In genomic region chr9:129885670-129886106, GRCh38 we compare ENCODE assay signal across 1 cellular context.
TF ChIP-seq lines count a peak whose summit lies in the region.

No MANE protein-coding gene starts in this region.

TF ChIP-seq in HepG2, 621 proteins besides CTCF, POLR2A, EP300 and RAD21 (continued from another document and continues in another):
- TF ChIP-seq KAT8 (CRISPR knock-in tag; IDR thresholded peaks at IDR 0.05) (peak; percentile 68; the same call in 1 of the 2 replicates), ZNF839 (CRISPR knock-in tag; IDR thresholded peaks at IDR 0.05; ENCODE audit: borderline replicate concordance) (no peak), ZNF260 (CRISPR knock-in tag; IDR thresholded peaks at IDR 0.05; ENCODE audit: borderline replicate concordance, low read depth) (no peak), ATF3 (CRISPR knock-in tag; IDR thresholded peaks at IDR 0.05) (0 out of 2 replicates have a peak, but pooled peaks have one; percentile 20), GATA4 (IDR thresholded peaks at IDR 0.05; ENCODE audit: borderline replicate concordance, low read depth) (no peak), ZNF264 (CRISPR knock-in tag; IDR thresholded peaks at IDR 0.05) (no peak), ZEB1 (IDR thresholded peaks at IDR 0.05; ENCODE audit: insufficient replicate concordance, low read depth) (no peak), HDAC1 (CRISPR knock-in tag; IDR thresholded peaks at IDR 0.05) (peak; percentile 48), ETV5 (CRISPR knock-in tag; IDR thresholded peaks at IDR 0.05; ENCODE audit: borderline replicate concordance) (peak; percentile 36; the same call in 1 of the 2 replicates), ZBTB7A (CRISPR knock-in tag; IDR thresholded peaks at IDR 0.05) (no peak), ZNF552 (CRISPR knock-in tag; IDR thresholded peaks at IDR 0.05; ENCODE audit: borderline replicate concordance) (peak; percentile 25; the same call in 1 of the 2 replicates), ESRRA (CRISPR knock-in tag; IDR thresholded peaks at IDR 0.05; ENCODE audit: low read depth) (no peak; the same call in 1 of the 2 replicates), ERF (CRISPR knock-in tag; IDR thresholded peaks at IDR 0.05) (0 out of 2 replicates have a peak, but pooled peaks have one; percentile 64), TEAD3 (CRISPR knock-in tag; optimal IDR thresholded peaks at IDR 0.05; ENCODE audit: borderline replicate concordance) (peak; percentile 53), ZNF333 (CRISPR knock-in tag; IDR thresholded peaks at IDR 0.05; ENCODE audit: borderline replicate concordance) (no peak), ZBTB7B (CRISPR knock-in tag; IDR thresholded peaks at IDR 0.05) (peak; percentile 43; the same call in 1 of the 2 replicates), MAFG (CRISPR knock-in tag; IDR thresholded peaks at IDR 0.05) (no peak), ARNTL (CRISPR knock-in tag; IDR thresholded peaks at IDR 0.05) (peak; percentile 58), RELA (CRISPR knock-in tag; IDR thresholded peaks at IDR 0.05) (no peak), HOXA7 (CRISPR knock-in tag; IDR thresholded peaks at IDR 0.05) (no peak), MXI1 (IDR thresholded peaks at IDR 0.05; ENCODE audit: borderline replicate concordance, low read depth, low read length) (peak; percentile 66; the same call in 1 of the 3 replicates), KDM5B (CRISPR knock-in tag; IDR thresholded peaks at IDR 0.05; ENCODE audit: borderline replicate concordance) (0 out of 2 replicates have a peak, but pooled peaks have one; percentile 42), ZFY (CRISPR knock-in tag; IDR thresholded peaks at IDR 0.05) (no peak; the same call in 1 of the 2 replicates), RARG (CRISPR knock-in tag; IDR thresholded peaks at IDR 0.05; ENCODE audit: low read depth) (no peak), NCOA5 (CRISPR knock-in tag; IDR thresholded peaks at IDR 0.05) (no peak), SNAI1 (CRISPR knock-in tag; IDR thresholded peaks at IDR 0.05; ENCODE audit: borderline replicate concordance) (no peak), MED1 (CRISPR knock-in tag; IDR thresholded peaks at IDR 0.05) (peak; percentile 25; the same call in 1 of the 2 replicates), HNRNPLL (IDR thresholded peaks at IDR 0.05; ENCODE audit: low read depth, low read length, poor library complexity, severe bottlenecking) (peak; percentile 69), ZBTB33 (CRISPR knock-in tag; IDR thresholded peaks at IDR 0.05) (peak; percentile 70), U2AF1 (optimal IDR thresholded peaks at IDR 0.05; ENCODE audit: low read depth, low read length) (no peak), ARID5B (CRISPR knock-in tag; IDR thresholded peaks at IDR 0.05) (peak; percentile 64), ZSCAN20 (CRISPR knock-in tag; IDR thresholded peaks at IDR 0.05; ENCODE audit: borderline replicate concordance) (no peak), AGO2 (optimal IDR thresholded peaks at IDR 0.05; ENCODE audit: low read depth, low read length) (peak; percentile 63)
- TF ChIP-seq, protein P1, sequence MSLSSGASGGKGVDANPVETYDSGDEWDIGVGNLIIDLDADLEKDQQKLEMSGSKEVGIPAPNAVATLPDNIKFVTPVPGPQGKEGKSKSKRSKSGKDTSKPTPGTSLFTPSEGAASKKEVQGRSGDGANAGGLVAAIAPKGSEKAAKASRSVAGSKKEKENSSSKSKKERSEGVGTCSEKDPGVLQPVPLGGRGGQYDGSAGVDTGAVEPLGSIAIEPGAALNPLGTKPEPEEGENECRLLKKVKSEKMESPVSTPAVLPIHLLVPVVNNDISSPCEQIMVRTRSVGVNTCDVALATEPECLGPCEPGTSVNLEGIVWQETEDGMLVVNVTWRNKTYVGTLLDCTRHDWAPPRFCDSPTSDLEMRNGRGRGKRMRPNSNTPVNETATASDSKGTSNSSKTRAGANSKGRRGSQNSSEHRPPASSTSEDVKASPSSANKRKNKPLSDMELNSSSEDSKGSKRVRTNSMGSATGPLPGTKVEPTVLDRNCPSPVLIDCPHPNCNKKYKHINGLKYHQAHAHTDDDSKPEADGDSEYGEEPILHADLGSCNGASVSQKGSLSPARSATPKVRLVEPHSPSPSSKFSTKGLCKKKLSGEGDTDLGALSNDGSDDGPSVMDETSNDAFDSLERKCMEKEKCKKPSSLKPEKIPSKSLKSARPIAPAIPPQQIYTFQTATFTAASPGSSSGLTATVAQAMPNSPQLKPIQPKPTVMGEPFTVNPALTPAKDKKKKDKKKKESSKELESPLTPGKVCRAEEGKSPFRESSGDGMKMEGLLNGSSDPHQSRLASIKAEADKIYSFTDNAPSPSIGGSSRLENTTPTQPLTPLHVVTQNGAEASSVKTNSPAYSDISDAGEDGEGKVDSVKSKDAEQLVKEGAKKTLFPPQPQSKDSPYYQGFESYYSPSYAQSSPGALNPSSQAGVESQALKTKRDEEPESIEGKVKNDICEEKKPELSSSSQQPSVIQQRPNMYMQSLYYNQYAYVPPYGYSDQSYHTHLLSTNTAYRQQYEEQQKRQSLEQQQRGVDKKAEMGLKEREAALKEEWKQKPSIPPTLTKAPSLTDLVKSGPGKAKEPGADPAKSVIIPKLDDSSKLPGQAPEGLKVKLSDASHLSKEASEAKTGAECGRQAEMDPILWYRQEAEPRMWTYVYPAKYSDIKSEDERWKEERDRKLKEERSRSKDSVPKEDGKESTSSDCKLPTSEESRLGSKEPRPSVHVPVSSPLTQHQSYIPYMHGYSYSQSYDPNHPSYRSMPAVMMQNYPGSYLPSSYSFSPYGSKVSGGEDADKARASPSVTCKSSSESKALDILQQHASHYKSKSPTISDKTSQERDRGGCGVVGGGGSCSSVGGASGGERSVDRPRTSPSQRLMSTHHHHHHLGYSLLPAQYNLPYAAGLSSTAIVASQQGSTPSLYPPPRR (CRISPR knock-in tag; IDR thresholded peaks at IDR 0.05; ENCODE audit: borderline replicate concordance): peak; percentile 20; the same call in 1 of the 2 replicates
- TF ChIP-seq, protein P2, sequence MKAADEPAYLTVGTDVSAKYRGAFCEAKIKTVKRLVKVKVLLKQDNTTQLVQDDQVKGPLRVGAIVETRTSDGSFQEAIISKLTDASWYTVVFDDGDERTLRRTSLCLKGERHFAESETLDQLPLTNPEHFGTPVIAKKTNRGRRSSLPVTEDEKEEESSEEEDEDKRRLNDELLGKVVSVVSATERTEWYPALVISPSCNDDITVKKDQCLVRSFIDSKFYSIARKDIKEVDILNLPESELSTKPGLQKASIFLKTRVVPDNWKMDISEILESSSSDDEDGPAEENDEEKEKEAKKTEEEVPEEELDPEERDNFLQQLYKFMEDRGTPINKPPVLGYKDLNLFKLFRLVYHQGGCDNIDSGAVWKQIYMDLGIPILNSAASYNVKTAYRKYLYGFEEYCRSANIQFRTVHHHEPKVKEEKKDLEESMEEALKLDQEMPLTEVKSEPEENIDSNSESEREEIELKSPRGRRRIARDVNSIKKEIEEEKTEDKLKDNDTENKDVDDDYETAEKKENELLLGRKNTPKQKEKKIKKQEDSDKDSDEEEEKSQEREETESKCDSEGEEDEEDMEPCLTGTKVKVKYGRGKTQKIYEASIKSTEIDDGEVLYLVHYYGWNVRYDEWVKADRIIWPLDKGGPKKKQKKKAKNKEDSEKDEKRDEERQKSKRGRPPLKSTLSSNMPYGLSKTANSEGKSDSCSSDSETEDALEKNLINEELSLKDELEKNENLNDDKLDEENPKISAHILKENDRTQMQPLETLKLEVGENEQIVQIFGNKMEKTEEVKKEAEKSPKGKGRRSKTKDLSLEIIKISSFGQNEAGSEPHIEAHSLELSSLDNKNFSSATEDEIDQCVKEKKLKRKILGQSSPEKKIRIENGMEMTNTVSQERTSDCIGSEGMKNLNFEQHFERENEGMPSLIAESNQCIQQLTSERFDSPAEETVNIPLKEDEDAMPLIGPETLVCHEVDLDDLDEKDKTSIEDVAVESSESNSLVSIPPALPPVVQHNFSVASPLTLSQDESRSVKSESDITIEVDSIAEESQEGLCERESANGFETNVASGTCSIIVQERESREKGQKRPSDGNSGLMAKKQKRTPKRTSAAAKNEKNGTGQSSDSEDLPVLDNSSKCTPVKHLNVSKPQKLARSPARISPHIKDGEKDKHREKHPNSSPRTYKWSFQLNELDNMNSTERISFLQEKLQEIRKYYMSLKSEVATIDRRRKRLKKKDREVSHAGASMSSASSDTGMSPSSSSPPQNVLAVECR (CRISPR knock-in tag; IDR thresholded peaks at IDR 0.05; ENCODE audit: borderline replicate concordance): peak; percentile 56; the same call in 1 of the 2 replicates
- TF ChIP-seq, protein P3, sequence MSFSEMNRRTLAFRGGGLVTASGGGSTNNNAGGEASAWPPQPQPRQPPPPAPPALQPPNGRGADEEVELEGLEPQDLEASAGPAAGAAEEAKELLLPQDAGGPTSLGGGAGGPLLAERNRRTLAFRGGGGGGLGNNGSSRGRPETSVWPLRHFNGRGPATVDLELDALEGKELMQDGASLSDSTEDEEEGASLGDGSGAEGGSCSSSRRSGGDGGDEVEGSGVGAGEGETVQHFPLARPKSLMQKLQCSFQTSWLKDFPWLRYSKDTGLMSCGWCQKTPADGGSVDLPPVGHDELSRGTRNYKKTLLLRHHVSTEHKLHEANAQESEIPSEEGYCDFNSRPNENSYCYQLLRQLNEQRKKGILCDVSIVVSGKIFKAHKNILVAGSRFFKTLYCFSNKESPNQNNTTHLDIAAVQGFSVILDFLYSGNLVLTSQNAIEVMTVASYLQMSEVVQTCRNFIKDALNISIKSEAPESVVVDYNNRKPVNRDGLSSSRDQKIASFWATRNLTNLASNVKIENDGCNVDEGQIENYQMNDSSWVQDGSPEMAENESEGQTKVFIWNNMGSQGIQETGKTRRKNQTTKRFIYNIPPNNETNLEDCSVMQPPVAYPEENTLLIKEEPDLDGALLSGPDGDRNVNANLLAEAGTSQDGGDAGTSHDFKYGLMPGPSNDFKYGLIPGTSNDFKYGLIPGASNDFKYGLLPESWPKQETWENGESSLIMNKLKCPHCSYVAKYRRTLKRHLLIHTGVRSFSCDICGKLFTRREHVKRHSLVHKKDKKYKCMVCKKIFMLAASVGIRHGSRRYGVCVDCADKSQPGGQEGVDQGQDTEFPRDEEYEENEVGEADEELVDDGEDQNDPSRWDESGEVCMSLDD (CRISPR knock-in tag; IDR thresholded peaks at IDR 0.05; ENCODE audit: borderline replicate concordance): no peak
- TF ChIP-seq, protein P4, sequence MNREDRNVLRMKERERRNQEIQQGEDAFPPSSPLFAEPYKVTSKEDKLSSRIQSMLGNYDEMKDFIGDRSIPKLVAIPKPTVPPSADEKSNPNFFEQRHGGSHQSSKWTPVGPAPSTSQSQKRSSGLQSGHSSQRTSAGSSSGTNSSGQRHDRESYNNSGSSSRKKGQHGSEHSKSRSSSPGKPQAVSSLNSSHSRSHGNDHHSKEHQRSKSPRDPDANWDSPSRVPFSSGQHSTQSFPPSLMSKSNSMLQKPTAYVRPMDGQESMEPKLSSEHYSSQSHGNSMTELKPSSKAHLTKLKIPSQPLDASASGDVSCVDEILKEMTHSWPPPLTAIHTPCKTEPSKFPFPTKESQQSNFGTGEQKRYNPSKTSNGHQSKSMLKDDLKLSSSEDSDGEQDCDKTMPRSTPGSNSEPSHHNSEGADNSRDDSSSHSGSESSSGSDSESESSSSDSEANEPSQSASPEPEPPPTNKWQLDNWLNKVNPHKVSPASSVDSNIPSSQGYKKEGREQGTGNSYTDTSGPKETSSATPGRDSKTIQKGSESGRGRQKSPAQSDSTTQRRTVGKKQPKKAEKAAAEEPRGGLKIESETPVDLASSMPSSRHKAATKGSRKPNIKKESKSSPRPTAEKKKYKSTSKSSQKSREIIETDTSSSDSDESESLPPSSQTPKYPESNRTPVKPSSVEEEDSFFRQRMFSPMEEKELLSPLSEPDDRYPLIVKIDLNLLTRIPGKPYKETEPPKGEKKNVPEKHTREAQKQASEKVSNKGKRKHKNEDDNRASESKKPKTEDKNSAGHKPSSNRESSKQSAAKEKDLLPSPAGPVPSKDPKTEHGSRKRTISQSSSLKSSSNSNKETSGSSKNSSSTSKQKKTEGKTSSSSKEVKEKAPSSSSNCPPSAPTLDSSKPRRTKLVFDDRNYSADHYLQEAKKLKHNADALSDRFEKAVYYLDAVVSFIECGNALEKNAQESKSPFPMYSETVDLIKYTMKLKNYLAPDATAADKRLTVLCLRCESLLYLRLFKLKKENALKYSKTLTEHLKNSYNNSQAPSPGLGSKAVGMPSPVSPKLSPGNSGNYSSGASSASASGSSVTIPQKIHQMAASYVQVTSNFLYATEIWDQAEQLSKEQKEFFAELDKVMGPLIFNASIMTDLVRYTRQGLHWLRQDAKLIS (CRISPR knock-in tag; IDR thresholded peaks at IDR 0.05): no peak
